Comparison of ENCODE assay signal across 16 cellular contexts in the genomic region with DNA sequence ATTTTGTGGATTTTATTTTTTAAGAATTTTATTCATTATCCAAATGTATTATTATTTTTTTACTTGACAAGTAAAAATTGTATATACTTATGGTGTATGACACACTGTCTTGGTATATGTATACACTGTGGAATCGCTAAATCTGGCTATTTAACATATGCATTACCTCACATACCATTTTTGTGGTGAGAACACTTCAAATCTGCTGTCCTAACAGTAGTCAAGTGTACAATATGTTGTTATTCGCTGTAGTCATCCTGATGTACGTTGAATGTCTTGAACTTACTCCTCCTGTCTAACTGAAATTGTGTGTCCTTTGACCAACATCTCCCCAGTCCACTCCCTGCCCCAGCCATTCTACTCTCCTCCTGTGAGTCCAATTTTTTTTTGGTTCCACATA.
DNase-seq lines count a peak whose midpoint lies in the region; ATAC-seq and TF ChIP-seq lines count a peak whose summit lies in the region.
"Had no signal": no experiment of that assay in that cellular context is flagged by ENCODE, and none has a peak within 500 bp of the region (broad histone marks: within the 10 kb centered on the region; RNA-seq: fewer than 3 reads in every experiment).

No MANE protein-coding gene starts in this region.

- in situ Hi-C loops in gastrocnemius medialis (cut with MboI; ENCODE audit: low sequenced_read_pairs in 4 of 4) = no loop called here

- no peak for TF ChIP-seq EP300 in gastroesophageal sphincter (IDR thresholded peaks at IDR 0.05)

- intact Hi-C loops in Calu3 (cut with micrococcal nuclease; ENCODE audit: unreplicated experiment) = no loop called here
- intact Hi-C loops in MCF 10A (cut with micrococcal nuclease) = no loop called here
- intact Hi-C loops in gastrocnemius medialis (cut with DNase I; ENCODE audit: low total_unique reads) = no loop called here
- intact Hi-C loops in natural killer cell (cut with micrococcal nuclease) = no loop called here
- intact Hi-C loops in activated CD4-positive, alpha-beta memory T cell treated with anti-CD3 and anti-CD28 coated beads for 36 hours (cut with micrococcal nuclease) = no loop called here

- no peak for DNase-seq in Calu3
- no peak for DNase-seq in MCF 10A (ENCODE audit: unreplicated experiment)
- no peak for DNase-seq in gastrocnemius medialis
- no peak for DNase-seq in natural killer cell
- DNase-seq in activated CD4-positive, alpha-beta memory T cell treated with anti-CD3 and anti-CD28 coated beads for 36 hours = no peak
- DNase-seq in stimulated activated CD8-positive, alpha-beta memory T cell treated with anti-CD3 and anti-CD28 coated beads, Interleukin-4, amount 100 ng/mL, for 48 hours = no peak
- DNase-seq in epidermal melanocyte (ENCODE audit: insufficient read length, low spot score) = no peak
- DNase-seq: GF-D8, GOT3, Kasumi-1, NCI-H187, NCI-H345, NCI-H526 treated with DMSO at 0.1 percent for 48 hours had no signal

- TF ChIP-seq CTCF in Calu3 (IDR thresholded peaks at IDR 0.05; ENCODE audit: unreplicated experiment) = no peak
- no peak for TF ChIP-seq CTCF in MCF 10A (IDR thresholded peaks at IDR 0.05; ENCODE audit: unreplicated experiment)
- TF ChIP-seq CTCF in gastroesophageal sphincter (IDR thresholded peaks at IDR 0.05) = no peak
- TF ChIP-seq CTCF in gastrocnemius medialis (IDR thresholded peaks at IDR 0.05 in 4 of 5, conservative IDR thresholded peaks at IDR 0.05 in 1 of 5) = no peak
- no peak for TF ChIP-seq CTCF in natural killer cell (IDR thresholded peaks at IDR 0.05)

- H3K4me3 Mint-ChIP-seq in Calu3 (ENCODE audit: low read depth, unreplicated experiment) (no peak overlapping the region), MCF 10A (ENCODE audit: unreplicated experiment) (peak overlapping the region; percentile 48), natural killer cell (no peak overlapping the region)
- no peak overlapping the region for H3K4me3 Mint-ChIP-seq in activated CD4-positive, alpha-beta memory T cell treated with anti-CD3 and anti-CD28 coated beads for 36 hours
- H3K4me3 Mint-ChIP-seq: IgD-negative memory B cell had no signal

- H3K4me1 Mint-ChIP-seq in Calu3 (ENCODE audit: low read depth, unreplicated experiment) (peaks cover 18% of the 10 kb centered on the region), MCF 10A (ENCODE audit: insufficient read depth, unreplicated experiment) (peaks cover 31% of the 10 kb centered on the region), natural killer cell (no peaks in the 10 kb centered on the region)
- H3K4me1 Mint-ChIP-seq in activated CD4-positive, alpha-beta memory T cell treated with anti-CD3 and anti-CD28 coated beads for 36 hours (ENCODE audit: low read depth) = no peaks in the 10 kb centered on the region
- H3K4me1 Mint-ChIP-seq: IgD-negative memory B cell had no signal

- H3K4me1 ChIP-seq in gastroesophageal sphincter = peaks cover 0 to 5% (median 4%) of the 10 kb centered on the region in 3 donors
- no peaks in the 10 kb centered on the region for H3K4me1 ChIP-seq in gastrocnemius medialis

- H3K36me3 ChIP-seq in gastroesophageal sphincter (no peaks in the 10 kb centered on the region), gastrocnemius medialis (no peaks in the 10 kb centered on the region)
- H3K36me3 ChIP-seq: BLaER1 treated with 17β-estradiol and CSF1 and Interleukin-3, amounts not matched to agents 10 nM and 100 nM had no signal

- H3K9me3 ChIP-seq in gastroesophageal sphincter (no peaks in the 10 kb centered on the region), gastrocnemius medialis (no peaks in the 10 kb centered on the region)
- H3K9me3 ChIP-seq: BLaER1 treated with 17β-estradiol and CSF1 and Interleukin-3, amounts not matched to agents 10 nM and 100 nM had no signal

- WGBS in gastroesophageal sphincter (ENCODE audit: low coverage in 1 of 2), 2 donors = 86 to 89% methylated on average over 3 of the region's 3 CpGs

- POLR2A ChIA-PET in MCF 10A (lab: Yijun Ruan, JAX) = interaction anchor here (0.7 to 2.9 kb wide), 5 partner anchors 18 to 156 kb away, joined by 3 to 20 read pairs (median 4); a partner anchor contains a TSS
- POLR2A ChIA-PET in activated CD4-positive, alpha-beta memory T cell treated with anti-CD3 and anti-CD28 coated beads for 36 hours (lab: Charles Lee) = no interaction called here

- H3K27ac Mint-ChIP-seq in Calu3 (ENCODE audit: unreplicated experiment) (peak overlapping the region; percentile 5), MCF 10A (ENCODE audit: low read depth, unreplicated experiment) (peak overlapping the region; percentile 94), natural killer cell (no peak overlapping the region)
- H3K27ac Mint-ChIP-seq in activated CD4-positive, alpha-beta memory T cell treated with anti-CD3 and anti-CD28 coated beads for 36 hours = no peak overlapping the region
- H3K27ac Mint-ChIP-seq: IgD-negative memory B cell had no signal

- H3K9me3 Mint-ChIP-seq in Calu3 (ENCODE audit: low read depth, unreplicated experiment) (no peaks in the 10 kb centered on the region), MCF 10A (ENCODE audit: unreplicated experiment) (no peaks in the 10 kb centered on the region), natural killer cell (peaks cover 0 to 3% of the 10 kb centered on the region in 2 donors)
- peaks cover 3% of the 10 kb centered on the region for H3K9me3 Mint-ChIP-seq in activated CD4-positive, alpha-beta memory T cell treated with anti-CD3 and anti-CD28 coated beads for 36 hours

- H3K27me3 ChIP-seq in gastroesophageal sphincter (no peaks in the 10 kb centered on the region), gastrocnemius medialis (no peaks in the 10 kb centered on the region)
- H3K27me3 ChIP-seq: BLaER1 treated with 17β-estradiol and CSF1 and Interleukin-3, amounts not matched to agents 10 nM and 100 nM had no signal

- H3K27me3 Mint-ChIP-seq in Calu3 (ENCODE audit: unreplicated experiment) (no peaks in the 10 kb centered on the region), MCF 10A (ENCODE audit: insufficient read depth, unreplicated experiment) (no peaks in the 10 kb centered on the region), natural killer cell (ENCODE audit: low read depth in 2 of 2) (no peaks in the 10 kb centered on the region)
- no peaks in the 10 kb centered on the region for H3K27me3 Mint-ChIP-seq in activated CD4-positive, alpha-beta memory T cell treated with anti-CD3 and anti-CD28 coated beads for 36 hours
- H3K27me3 Mint-ChIP-seq: IgD-negative memory B cell had no signal

- BruUV-seq in Calu3 (replicated peaks; lab: Mats Ljungman, UMichigan) (no TSS peak), MCF 10A (replicated peaks; lab: Mats Ljungman, UMichigan) (no TSS peak)

- CTCF ChIA-PET in Calu3 (lab: Charles Lee) = no interaction called here
- CTCF ChIA-PET in MCF 10A (lab: Yijun Ruan, JAX) = interaction anchor here (1.9 kb wide), 1 partner anchor 153 kb away, joined by 10 read pairs; a partner anchor contains a TSS
- CTCF ChIA-PET in activated CD4-positive, alpha-beta memory T cell treated with anti-CD3 and anti-CD28 coated beads for 36 hours (lab: Charles Lee) = no interaction called here

- no peak for TF ChIP-seq POLR2A in gastroesophageal sphincter (IDR thresholded peaks at IDR 0.05)
- TF ChIP-seq POLR2A in gastrocnemius medialis (IDR thresholded peaks at IDR 0.05) = no peak

- peak overlapping the region in 3 of 4 donors; percentile 46 to 67 (median 49) for H3K27ac ChIP-seq in gastroesophageal sphincter
- peak overlapping the region in 3 of 4 donors; percentile 22 to 57 (median 36) for H3K27ac ChIP-seq in gastrocnemius medialis
- H3K27ac ChIP-seq: BLaER1 treated with 17β-estradiol and CSF1 and Interleukin-3, amounts not matched to agents 10 nM and 100 nM had no signal

- no peaks in the 10 kb centered on the region for H3K36me3 Mint-ChIP-seq in Calu3 (ENCODE audit: insufficient read depth, unreplicated experiment)
- H3K36me3 Mint-ChIP-seq in MCF 10A (ENCODE audit: insufficient read depth, unreplicated experiment) = peaks cover 5% of the 10 kb centered on the region
- H3K36me3 Mint-ChIP-seq in natural killer cell = no peaks in the 10 kb centered on the region
- H3K36me3 Mint-ChIP-seq in activated CD4-positive, alpha-beta memory T cell treated with anti-CD3 and anti-CD28 coated beads for 36 hours = no peaks in the 10 kb centered on the region
- H3K36me3 Mint-ChIP-seq: IgD-negative memory B cell had no signal

- H3K4me3 ChIP-seq in gastroesophageal sphincter (no peak overlapping the region), gastrocnemius medialis (no peak overlapping the region)
- H3K4me3 ChIP-seq: BLaER1 treated with 17β-estradiol and CSF1 and Interleukin-3, amounts not matched to agents 10 nM and 100 nM had no signal

- no peak for ATAC-seq in gastroesophageal sphincter
- ATAC-seq in gastrocnemius medialis = no peak
- no peak for ATAC-seq in natural killer cell

Comparison
In these comparisons a context has a peak if more than half of its experiments do, and no peak if none do; other contexts are left out.
1. H3K27ac Mint-ChIP-seq: peak in Calu3 (single experiment) and MCF 10A (single experiment); none in natural killer cell (0 of 2) and activated CD4-positive, alpha-beta memory T cell treated with anti-CD3 and anti-CD28 coated beads for 36 hours (single experiment).